40 cellular contexts compared by ENCODE assay signal in the genomic region with DNA sequence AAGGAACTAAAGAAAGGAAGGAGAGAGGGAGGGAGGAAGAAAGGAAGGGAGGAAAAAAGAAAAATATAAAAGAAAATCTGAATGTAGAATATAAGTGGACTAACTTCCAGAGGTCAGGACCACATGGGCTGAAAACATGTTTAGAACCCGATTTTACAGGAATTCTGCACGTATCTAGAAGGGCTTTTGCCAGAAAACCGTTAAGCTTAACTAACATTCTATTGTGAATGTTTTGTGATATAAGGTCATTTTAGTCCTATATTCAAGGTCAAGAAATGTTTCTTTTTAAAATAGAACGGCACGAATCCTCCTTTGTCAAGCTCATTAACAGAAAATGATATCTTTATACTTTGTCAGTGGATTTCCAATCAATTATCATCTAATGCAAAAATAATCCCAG. TPM values are rescaled to one million over a fixed set of nuclear protein-coding genes. Genes with fewer than 3 reads are reported as not detected.
"Had no signal": no experiment of that assay in that cellular context is flagged by ENCODE, and none has a peak within 500 bp of the region (broad histone marks: within the 10 kb centered on the region; RNA-seq: fewer than 3 reads in every experiment).

No MANE protein-coding gene starts in this region.

- H3K4me3 ChIP-seq: adrenal gland, ascending aorta, body of pancreas, breast epithelium, cardiac muscle cell had no signal

- H3K9me3 ChIP-seq: adrenal gland, ascending aorta, body of pancreas, breast epithelium had no signal

- H3K4me1 ChIP-seq: adrenal gland, ascending aorta, body of pancreas, breast epithelium had no signal

- DNase-seq: activated effector memory CD4-positive, alpha-beta T cell treated with anti-CD3 and anti-CD28 coated beads, Interleukin-2, amount 50 U/mL, for 16 hours; activated effector memory CD4-positive, alpha-beta T cell treated with Interleukin-2 at 50 U/mL for 16 hours; activated gamma-delta T cell; activated gamma-delta T cell treated with Interleukin-2 at 50 U/mL for 16 hours; activated naive CD4-positive, alpha-beta T cell; activated naive CD4-positive, alpha-beta T cell treated with anti-CD3 and anti-CD28 coated beads for 36 hours; activated naive CD4-positive, alpha-beta T cell treated with anti-CD3 and anti-CD28 coated beads, Interleukin-2, amount 10 ng/mL, durations not matched to agents 7 days and 5 days; activated naive CD4-positive, alpha-beta T cell treated with anti-CD3 and anti-CD28 coated beads, Interleukin-2, amount 50 U/mL, for 16 hours; activated naive CD4-positive, alpha-beta T cell treated with Interleukin-2 at 50 U/mL for 16 hours; activated naive CD8-positive, alpha-beta T cell treated with anti-CD3 and anti-CD28 coated beads for 36 hours; activated naive CD8-positive, alpha-beta T cell treated with anti-CD3 and anti-CD28 coated beads, Interleukin-2, amount 10 ng/mL, durations not matched to agents 7 days and 5 days; activated naive CD8-positive, alpha-beta T cell treated with anti-CD3 and anti-CD28 coated beads, Interleukin-2, amount 50 U/mL, for 24 hours; activated T-cell treated with anti-CD3 and anti-CD28 coated beads, Interleukin-2, amount 50 U/mL, for 1 hour; activated T-cell treated with anti-CD3 and anti-CD28 coated beads, Interleukin-2, amount 50 U/mL, for 24 hours; activated T-cell treated with anti-CD3 and anti-CD28 coated beads, Interleukin-2, amount 50 U/mL, for 4 hours; activated T-cell treated with anti-CD3 and anti-CD28 coated beads, Interleukin-2, amount 50 U/mL, for 48 hours; activated T-cell treated with anti-CD3 and anti-CD28 coated beads, Interleukin-2, amount 50 U/mL, for 72 hours; adrenal gland; amniotic stem cell; amygdala; anterior cingulate cortex; aorta; body of pancreas; brain microvascular endothelial cell; caudate nucleus; central memory CD4-positive, alpha-beta T cell; cerebellar nuclear complex had no signal

- FAIRE-seq: astrocyte, bronchial epithelial cell had no signal

- H3K27ac ChIP-seq: adrenal gland, ascending aorta, body of pancreas, brain microvascular endothelial cell, breast epithelium, cardiac muscle cell had no signal

- H3K27me3 ChIP-seq: adrenal gland, ascending aorta, body of pancreas, brain microvascular endothelial cell, cardiac muscle cell had no signal

- ATAC-seq: activated naive CD4-positive, alpha-beta T cell treated with anti-CD3 and anti-CD28 coated beads, Interleukin-2, amount 50 U/mL, for 72 hours; activated naive CD8-positive, alpha-beta T cell treated with anti-CD3 and anti-CD28 coated beads, Interleukin-2, amount 50 U/mL, for 24 hours; activated T-cell treated with anti-CD3 and anti-CD28 coated beads, Interleukin-2, amount 50 U/mL, for 4 hours; activated T-cell treated with anti-CD3 and anti-CD28 coated beads, Interleukin-2, amount 50 U/mL, for 72 hours; activated T-helper 17 cell treated with anti-CD3 and anti-CD28 coated beads, Interleukin-2, amount 50 U/mL, for 72 hours; body of pancreas had no signal

- H3K36me3 ChIP-seq: adrenal gland, ascending aorta, brain microvascular endothelial cell, breast epithelium, cardiac muscle cell had no signal

RNA-seq across cellular contexts. Expression of a gene that starts 13.1 kb away (rescaled TPM):
- total RNA-seq: activated naive CD4-positive, alpha-beta T cell treated with anti-CD3 and anti-CD28 coated beads for 36 hours; activated naive CD4-positive, alpha-beta T cell treated with anti-CD3 and anti-CD28 coated beads, Interleukin-2, amount 50 U/mL, for 72 hours; activated naive CD8-positive, alpha-beta T cell treated with anti-CD3 and anti-CD28 coated beads for 36 hours; activated naive CD8-positive, alpha-beta T cell treated with anti-CD3 and anti-CD28 coated beads, Interleukin-2, amount 10 ng/mL, durations not matched to agents 7 days and 5 days; activated T-cell treated with anti-CD3 and anti-CD28 coated beads, Interleukin-2, amount 50 U/mL, for 4 hours; activated T-cell treated with anti-CD3 and anti-CD28 coated beads, Interleukin-2, amount 50 U/mL, for 72 hours; activated T-helper 1 cell treated with anti-CD3 and anti-CD28 coated beads, Interleukin-12 subunit alpha, Interleukin-12 subunit beta, Interleukin-2, Interleukin-4 antibody, amounts not matched to agents 30 ng/mL and 10 ng/mL and 1 ng/mL, durations not matched to agents 14 hours and 24 hours and 36 hours; activated T-helper 17 cell treated with anti-CD3 and anti-CD28 coated beads, Interleukin-2, amount 50 U/mL, for 72 hours; activated T-helper 2 cell treated with anti-CD3 and anti-CD28 coated beads, Interferon-gamma antibody, Interleukin-2, Interleukin-4, amounts not matched to agents 10 μg/mL and 5 μg/mL and 100 μg/mL, durations not matched to agents 14 hours and 24 hours and 36 hours; adrenal gland; aorta; ascending aorta; astrocyte; body of pancreas; breast epithelium; bronchial epithelial cell; cardiac muscle cell; cardiac septum; cerebellum; chondrocyte had no signal
- polyA plus RNA-seq: adipose tissue, adrenal gland, aorta, cardiac muscle cell had no signal
